Comparison of ENCODE assay signal across 8 cellular contexts in the genomic region with DNA sequence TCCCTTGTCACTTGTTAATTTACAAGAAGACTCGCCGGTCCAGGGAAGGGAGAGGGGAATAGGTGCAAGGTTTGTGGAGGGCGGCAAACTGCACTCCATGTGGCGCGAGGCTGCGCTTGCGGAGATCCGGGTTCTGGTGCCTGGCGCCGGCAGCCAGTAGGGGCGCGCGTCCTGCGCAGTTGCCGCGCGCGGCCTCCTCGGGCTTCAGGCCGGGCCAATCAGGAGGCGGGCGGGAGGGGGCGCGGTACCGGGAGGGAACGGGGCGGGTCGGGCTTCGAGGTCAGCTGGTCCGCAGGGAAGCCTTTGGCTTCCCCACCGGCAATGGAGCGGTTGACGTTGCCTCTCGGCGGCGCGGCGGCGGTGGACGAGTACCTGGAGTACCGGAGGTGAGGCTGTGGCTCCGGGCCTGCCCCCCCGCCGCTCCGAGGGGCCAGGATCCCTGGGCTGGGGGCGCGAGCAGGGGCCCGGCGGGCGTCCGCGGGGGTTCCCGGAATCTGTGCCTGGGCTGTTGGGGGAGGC. TPM values are rescaled to one million over a fixed set of nuclear protein-coding genes. Genes with fewer than 3 reads are reported as not detected.
A peak's percentile ranks its signal among the peaks of the same experiment; 100 is the strongest.
DNase-seq lines count a peak whose midpoint lies in the region; ATAC-seq, FAIRE-seq and TF ChIP-seq lines count a peak whose summit lies in the region.

A gene with protein sequence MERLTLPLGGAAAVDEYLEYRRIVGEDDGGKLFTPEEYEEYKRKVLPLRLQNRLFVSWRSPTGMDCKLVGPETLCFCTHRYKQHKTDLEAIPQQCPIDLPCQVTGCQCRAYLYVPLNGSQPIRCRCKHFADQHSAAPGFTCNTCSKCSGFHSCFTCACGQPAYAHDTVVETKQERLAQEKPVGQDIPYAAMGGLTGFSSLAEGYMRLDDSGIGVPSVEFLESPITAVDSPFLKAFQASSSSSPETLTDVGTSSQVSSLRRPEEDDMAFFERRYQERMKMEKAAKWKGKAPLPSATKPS (plus strand): TSS at position 302 of the 519 bp plus-strand sequence. CDS start 20 bp downstream, at position 322.

- peak within 1 kb of the TSS; percentile 61 for H3K4me3 ChIP-seq in suprapubic skin

- no peak for FAIRE-seq in HTR-8/SVneo (lab: Jason Lieb, UNC)

- in situ Hi-C loops in Caki2 (cut with HindIII; ENCODE audit: low pct_unique_long_range_greater_than_20kb, low sequenced_read_pairs), result no loop called here

- no peak for TF ChIP-seq EP300 in suprapubic skin (IDR thresholded peaks at IDR 0.05)

- peak within 1 kb of the TSS; percentile 77 for H3K27ac ChIP-seq in suprapubic skin

- no peaks in the 10 kb centered on the region for H3K9me3 ChIP-seq in suprapubic skin

- TF ChIP-seq POLR2A in suprapubic skin (IDR thresholded peaks at IDR 0.05), result peak in 1 of 2 donors; percentile 14

- WGBS in suprapubic skin, result 2% methylated on average over 7 of the region's 53 CpGs

- no peaks in the 10 kb centered on the region for H3K36me3 ChIP-seq in suprapubic skin

- DNase-seq in Caki2 (ENCODE audit: low read depth) (peak; percentile 54), HTR-8/SVneo (ENCODE audit: insufficient read length, low spot score) (peak; percentile 19), OCI-M1 (lab: John Stamatoyannopoulos, UW) (peak; percentile 74), germinal center (ENCODE audit: low spot score) (peak; percentile 84), omental fat pad (ENCODE audit: low spot score) (peak; percentile 38), suprapubic skin (ENCODE audit: low spot score in 2 of 2) (peak; percentile 92 to 94)
- DNase-seq in activated gamma-delta T cell treated with anti-CD3 and anti-CD28 coated beads, Interleukin-2, amount 50 U/mL, for 16 hours (ENCODE audit: low read depth), result peak; percentile 72

- TF ChIP-seq CTCF in omental fat pad (IDR thresholded peaks at IDR 0.05), result peak in 1 of 3 donors; percentile 6
- TF ChIP-seq CTCF in suprapubic skin (IDR thresholded peaks at IDR 0.05), result peak; percentile 19 to 97

- ATAC-seq in GM21360 (IDR thresholded peaks at IDR 0.05; ENCODE audit: unreplicated experiment) (peak; percentile 99), omental fat pad (ENCODE audit: low FRiP score) (peak; percentile 98)

- H3K4me1 ChIP-seq in suprapubic skin, result peaks cover 9% of the 10 kb centered on the region

- H3K27me3 ChIP-seq in suprapubic skin, result no peaks in the 10 kb centered on the region

RNA-seq across cellular contexts. Expression of the gene that starts here (rescaled TPM):
- total RNA-seq in Caki2 (2014; rRNA removed; shearing (Covaris generic); ENCODE audit: low replicate concordance), result 4.1 TPM in 1 of 2 replicates, not detected in the other
- total RNA-seq in omental fat pad, result 10 to 100 TPM in 3 of 4 donors, 1 to 10 TPM in 1; 8.5 to 18.3 (median 13.8) TPM
- 10 to 100 TPM in 2 of 4 donors, 1 to 10 TPM in 2; 4.8 to 14.6 (median 12.0) TPM for total RNA-seq in suprapubic skin

Comparison
In these comparisons a context has a peak if more than half of its experiments do, and no peak if none do; other contexts are left out.
1. Peak in every context shown above with its lines: DNase-seq, ATAC-seq, H3K4me3 ChIP-seq and H3K27ac ChIP-seq.
2. DNase-seq: peak in every context shown above with its lines; median percentile 93 in suprapubic skin; 84 in germinal center; 74 in OCI-M1; 72 in activated gamma-delta T cell treated with anti-CD3 and anti-CD28 coated beads, Interleukin-2, amount 50 U/mL, for 16 hours; 54 in Caki2; 38 in omental fat pad; 19 in HTR-8/SVneo.